Comparison of ENCODE assay signal across 11 cellular contexts in genomic region chr4:827209-828081, GRCh38. TPM values are rescaled to one million over a fixed set of nuclear protein-coding genes. Genes with fewer than 3 reads are reported as not detected.
DNase-seq lines count a peak whose midpoint lies in the region; ATAC-seq and TF ChIP-seq lines count a peak whose summit lies in the region.
"Had no signal": no experiment of that assay in that cellular context is flagged by ENCODE, and none has a peak within 500 bp of the region (broad histone marks: within the 10 kb centered on the region; RNA-seq: fewer than 3 reads in every experiment).

No MANE protein-coding gene starts in this region.

- no peak for DNase-seq in activated CD8-positive, alpha-beta T cell treated with anti-CD3 and anti-CD28 coated beads for 36 hours
- no peak for DNase-seq in activated CD8-positive, alpha-beta T cell treated with anti-CD3 and anti-CD28 coated beads, Interleukin-2, amount 10 ng/mL, durations not matched to agents 7 days and 5 days
- DNase-seq in M059J (ENCODE audit: low read depth) (peak; percentile 21), progenitor cell of endocrine pancreas (ENCODE audit: low spot score, unreplicated experiment) (no peak), amniotic stem cell (lab: John Stamatoyannopoulos, UW) (no peak), GM10266 (ENCODE audit: extremely low spot score) (no peak), SIG-M5 (lab: John Stamatoyannopoulos, UW) (no peak)
- DNase-seq: esophagus squamous epithelium, testis had no signal

- peaks cover 35% of the 10 kb centered on the region for H3K27me3 ChIP-seq in iPS-15b (ENCODE audit: control insufficient read depth, insufficient read depth, low read length)
- H3K27me3 ChIP-seq: testis had no signal

- H3K27me3 Mint-ChIP-seq in activated CD8-positive, alpha-beta T cell treated with anti-CD3 and anti-CD28 coated beads for 36 hours = peaks cover 32% of the 10 kb centered on the region
- H3K27me3 Mint-ChIP-seq in activated CD8-positive, alpha-beta T cell treated with anti-CD3 and anti-CD28 coated beads, Interleukin-2, amount 10 ng/mL, durations not matched to agents 7 days and 5 days (ENCODE audit: low read depth) = peaks cover 17% of the 10 kb centered on the region
- peaks cover 51% of the 10 kb centered on the region for H3K27me3 Mint-ChIP-seq in progenitor cell of endocrine pancreas

- CTCF ChIA-PET in activated CD8-positive, alpha-beta T cell treated with anti-CD3 and anti-CD28 coated beads for 36 hours (lab: Charles Lee) = no interaction called here
- CTCF ChIA-PET in activated CD8-positive, alpha-beta T cell treated with anti-CD3 and anti-CD28 coated beads, Interleukin-2, amount 10 ng/mL, durations not matched to agents 7 days and 5 days (lab: Charles Lee) = no interaction called here

- H3K9ac ChIP-seq in iPS-15b (ENCODE audit: low read depth, low read length) = no peak overlapping the region

- H3K9me3 Mint-ChIP-seq in activated CD8-positive, alpha-beta T cell treated with anti-CD3 and anti-CD28 coated beads for 36 hours = peaks cover 2% of the 10 kb centered on the region
- no peaks in the 10 kb centered on the region for H3K9me3 Mint-ChIP-seq in activated CD8-positive, alpha-beta T cell treated with anti-CD3 and anti-CD28 coated beads, Interleukin-2, amount 10 ng/mL, durations not matched to agents 7 days and 5 days (ENCODE audit: insufficient read depth)
- H3K9me3 Mint-ChIP-seq in progenitor cell of endocrine pancreas (ENCODE audit: low read depth) = no peaks in the 10 kb centered on the region

- H3K4me1 Mint-ChIP-seq in activated CD8-positive, alpha-beta T cell treated with anti-CD3 and anti-CD28 coated beads for 36 hours (ENCODE audit: low read depth) = no peaks in the 10 kb centered on the region
- H3K4me1 Mint-ChIP-seq in activated CD8-positive, alpha-beta T cell treated with anti-CD3 and anti-CD28 coated beads, Interleukin-2, amount 10 ng/mL, durations not matched to agents 7 days and 5 days (ENCODE audit: low read depth) = peaks cover 2% of the 10 kb centered on the region
- no peaks in the 10 kb centered on the region for H3K4me1 Mint-ChIP-seq in progenitor cell of endocrine pancreas (ENCODE audit: low read depth)

- intact Hi-C loops in activated CD8-positive, alpha-beta T cell treated with anti-CD3 and anti-CD28 coated beads for 36 hours (cut with micrococcal nuclease) = no loop called here

- no peaks in the 10 kb centered on the region for H3K4me1 ChIP-seq in iPS-15b (ENCODE audit: control insufficient read depth, insufficient read depth, low read length)

- POLR2A ChIA-PET in activated CD8-positive, alpha-beta T cell treated with anti-CD3 and anti-CD28 coated beads for 36 hours (lab: Charles Lee) = no interaction called here
- POLR2A ChIA-PET in activated CD8-positive, alpha-beta T cell treated with anti-CD3 and anti-CD28 coated beads, Interleukin-2, amount 10 ng/mL, durations not matched to agents 7 days and 5 days (lab: Charles Lee) = no interaction called here

- ATAC-seq in activated CD8-positive, alpha-beta T cell treated with anti-CD3 and anti-CD28 coated beads for 36 hours = peak; percentile 18
- no peak for ATAC-seq in activated CD8-positive, alpha-beta T cell treated with anti-CD3 and anti-CD28 coated beads, Interleukin-2, amount 10 ng/mL, durations not matched to agents 7 days and 5 days

- H3K36me3 Mint-ChIP-seq in activated CD8-positive, alpha-beta T cell treated with anti-CD3 and anti-CD28 coated beads for 36 hours (ENCODE audit: low read depth) = no peaks in the 10 kb centered on the region
- no peaks in the 10 kb centered on the region for H3K36me3 Mint-ChIP-seq in activated CD8-positive, alpha-beta T cell treated with anti-CD3 and anti-CD28 coated beads, Interleukin-2, amount 10 ng/mL, durations not matched to agents 7 days and 5 days (ENCODE audit: low read depth)
- no peaks in the 10 kb centered on the region for H3K36me3 Mint-ChIP-seq in progenitor cell of endocrine pancreas (ENCODE audit: insufficient read depth)

- TF ChIP-seq CTCF in activated CD8-positive, alpha-beta T cell treated with anti-CD3 and anti-CD28 coated beads for 36 hours (IDR thresholded peaks at IDR 0.05) = no peak
- TF ChIP-seq CTCF in progenitor cell of endocrine pancreas (IDR thresholded peaks at IDR 0.05; ENCODE audit: unreplicated experiment) = no peak
- TF ChIP-seq CTCF in GM10266 (IDR thresholded peaks at IDR 0.05; ENCODE audit: control insufficient read depth, insufficient read depth, low read depth, missing control alignments) = no peak

- no peak overlapping the region for H3K27ac Mint-ChIP-seq in activated CD8-positive, alpha-beta T cell treated with anti-CD3 and anti-CD28 coated beads for 36 hours
- no peak overlapping the region for H3K27ac Mint-ChIP-seq in activated CD8-positive, alpha-beta T cell treated with anti-CD3 and anti-CD28 coated beads, Interleukin-2, amount 10 ng/mL, durations not matched to agents 7 days and 5 days
- peak overlapping the region; percentile 49 for H3K27ac Mint-ChIP-seq in progenitor cell of endocrine pancreas

- no peaks in the 10 kb centered on the region for H3K9me3 ChIP-seq in iPS-15b (ENCODE audit: control insufficient read depth, insufficient read depth, low read length)
- H3K9me3 ChIP-seq: body of pancreas, testis had no signal

- peak overlapping the region; percentile 4 for H3K4me3 ChIP-seq in iPS-15b (ENCODE audit: low read depth, low read length)
- H3K4me3 ChIP-seq: body of pancreas had no signal

- no peak overlapping the region for H3K4me3 Mint-ChIP-seq in activated CD8-positive, alpha-beta T cell treated with anti-CD3 and anti-CD28 coated beads for 36 hours
- H3K4me3 Mint-ChIP-seq in activated CD8-positive, alpha-beta T cell treated with anti-CD3 and anti-CD28 coated beads, Interleukin-2, amount 10 ng/mL, durations not matched to agents 7 days and 5 days = no peak overlapping the region
- H3K4me3 Mint-ChIP-seq in progenitor cell of endocrine pancreas (ENCODE audit: low read depth) = peak overlapping the region; percentile 47

- no peaks in the 10 kb centered on the region for H3K36me3 ChIP-seq in iPS-15b (ENCODE audit: control insufficient read depth, insufficient read depth, low read length)
- H3K36me3 ChIP-seq: esophagus squamous epithelium had no signal

RNA-seq across cellular contexts. Expression of gene CPLX1, which starts 1.5 kb away (rescaled TPM):
- total RNA-seq in activated CD8-positive, alpha-beta T cell treated with anti-CD3 and anti-CD28 coated beads for 36 hours = not detected
- under 1 TPM; 0.39 to 0.53 TPM for total RNA-seq in activated CD8-positive, alpha-beta T cell treated with anti-CD3 and anti-CD28 coated beads, Interleukin-2, amount 10 ng/mL, durations not matched to agents 7 days and 5 days
- not detected in 2 replicates for total RNA-seq in M059J (2014; rRNA removed; shearing (Covaris generic))
- 1.4 and 2.0 TPM in 2 replicates for total RNA-seq in progenitor cell of endocrine pancreas
